In the genomic region with DNA sequence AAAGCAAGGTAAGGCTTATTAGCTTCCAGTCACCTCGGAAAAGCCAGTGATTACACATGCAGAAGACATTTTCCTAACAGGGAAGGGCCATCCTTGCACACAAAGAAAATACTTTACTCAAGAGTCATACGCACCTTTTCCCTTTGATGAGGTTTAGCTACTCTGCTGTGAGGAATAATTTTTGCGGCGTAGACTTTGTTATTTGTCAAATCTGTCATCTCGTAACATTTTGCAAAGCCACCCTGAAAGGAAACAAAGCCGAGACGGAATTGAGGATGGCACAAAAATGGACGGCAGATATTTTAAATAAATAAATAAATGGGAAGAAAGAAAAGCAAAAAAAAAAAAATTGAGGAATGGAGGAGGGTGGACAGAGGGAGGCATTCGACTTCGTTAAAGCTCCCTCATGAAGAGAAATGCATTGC, we compare ENCODE assay signal across 2 cellular contexts.
TF ChIP-seq lines count a peak whose summit lies in the region.

No MANE protein-coding gene starts in this region.

TF ChIP-seq in SK-N-SH, 30 proteins besides CTCF, POLR2A, EP300 and RAD21 (continued from another document):
- TF ChIP-seq, protein P1, sequence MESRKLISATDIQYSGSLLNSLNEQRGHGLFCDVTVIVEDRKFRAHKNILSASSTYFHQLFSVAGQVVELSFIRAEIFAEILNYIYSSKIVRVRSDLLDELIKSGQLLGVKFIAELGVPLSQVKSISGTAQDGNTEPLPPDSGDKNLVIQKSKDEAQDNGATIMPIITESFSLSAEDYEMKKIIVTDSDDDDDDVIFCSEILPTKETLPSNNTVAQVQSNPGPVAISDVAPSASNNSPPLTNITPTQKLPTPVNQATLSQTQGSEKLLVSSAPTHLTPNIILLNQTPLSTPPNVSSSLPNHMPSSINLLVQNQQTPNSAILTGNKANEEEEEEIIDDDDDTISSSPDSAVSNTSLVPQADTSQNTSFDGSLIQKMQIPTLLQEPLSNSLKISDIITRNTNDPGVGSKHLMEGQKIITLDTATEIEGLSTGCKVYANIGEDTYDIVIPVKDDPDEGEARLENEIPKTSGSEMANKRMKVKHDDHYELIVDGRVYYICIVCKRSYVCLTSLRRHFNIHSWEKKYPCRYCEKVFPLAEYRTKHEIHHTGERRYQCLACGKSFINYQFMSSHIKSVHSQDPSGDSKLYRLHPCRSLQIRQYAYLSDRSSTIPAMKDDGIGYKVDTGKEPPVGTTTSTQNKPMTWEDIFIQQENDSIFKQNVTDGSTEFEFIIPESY (IDR thresholded peaks at IDR 0.05; ENCODE audit: borderline replicate concordance, low read depth): no peak
- TF ChIP-seq FOXJ3 (CRISPR knock-in tag; IDR thresholded peaks at IDR 0.05) (no peak), FOXM1 (IDR thresholded peaks at IDR 0.05; ENCODE audit: low read depth) (no peak)
- TF ChIP-seq, protein P2, sequence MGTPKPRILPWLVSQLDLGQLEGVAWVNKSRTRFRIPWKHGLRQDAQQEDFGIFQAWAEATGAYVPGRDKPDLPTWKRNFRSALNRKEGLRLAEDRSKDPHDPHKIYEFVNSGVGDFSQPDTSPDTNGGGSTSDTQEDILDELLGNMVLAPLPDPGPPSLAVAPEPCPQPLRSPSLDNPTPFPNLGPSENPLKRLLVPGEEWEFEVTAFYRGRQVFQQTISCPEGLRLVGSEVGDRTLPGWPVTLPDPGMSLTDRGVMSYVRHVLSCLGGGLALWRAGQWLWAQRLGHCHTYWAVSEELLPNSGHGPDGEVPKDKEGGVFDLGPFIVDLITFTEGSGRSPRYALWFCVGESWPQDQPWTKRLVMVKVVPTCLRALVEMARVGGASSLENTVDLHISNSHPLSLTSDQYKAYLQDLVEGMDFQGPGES (IDR thresholded peaks at IDR 0.05; ENCODE audit: low read depth, low read length): no peak

TF ChIP-seq in SK-N-SH treated with all-trans-retinoic acid at 6 μM for 48 hours, 23 proteins besides CTCF, POLR2A, EP300 and RAD21 (continued from another document):
- TF ChIP-seq ZFP30 (CRISPR knock-in tag; IDR thresholded peaks at IDR 0.05) (no peak), RARB (CRISPR knock-in tag; IDR thresholded peaks at IDR 0.05) (no peak), ARNTL (CRISPR knock-in tag; IDR thresholded peaks at IDR 0.05; ENCODE audit: borderline replicate concordance, low read depth) (no peak), ZNF8 (CRISPR knock-in tag; IDR thresholded peaks at IDR 0.05) (no peak)
- TF ChIP-seq, protein P3, sequence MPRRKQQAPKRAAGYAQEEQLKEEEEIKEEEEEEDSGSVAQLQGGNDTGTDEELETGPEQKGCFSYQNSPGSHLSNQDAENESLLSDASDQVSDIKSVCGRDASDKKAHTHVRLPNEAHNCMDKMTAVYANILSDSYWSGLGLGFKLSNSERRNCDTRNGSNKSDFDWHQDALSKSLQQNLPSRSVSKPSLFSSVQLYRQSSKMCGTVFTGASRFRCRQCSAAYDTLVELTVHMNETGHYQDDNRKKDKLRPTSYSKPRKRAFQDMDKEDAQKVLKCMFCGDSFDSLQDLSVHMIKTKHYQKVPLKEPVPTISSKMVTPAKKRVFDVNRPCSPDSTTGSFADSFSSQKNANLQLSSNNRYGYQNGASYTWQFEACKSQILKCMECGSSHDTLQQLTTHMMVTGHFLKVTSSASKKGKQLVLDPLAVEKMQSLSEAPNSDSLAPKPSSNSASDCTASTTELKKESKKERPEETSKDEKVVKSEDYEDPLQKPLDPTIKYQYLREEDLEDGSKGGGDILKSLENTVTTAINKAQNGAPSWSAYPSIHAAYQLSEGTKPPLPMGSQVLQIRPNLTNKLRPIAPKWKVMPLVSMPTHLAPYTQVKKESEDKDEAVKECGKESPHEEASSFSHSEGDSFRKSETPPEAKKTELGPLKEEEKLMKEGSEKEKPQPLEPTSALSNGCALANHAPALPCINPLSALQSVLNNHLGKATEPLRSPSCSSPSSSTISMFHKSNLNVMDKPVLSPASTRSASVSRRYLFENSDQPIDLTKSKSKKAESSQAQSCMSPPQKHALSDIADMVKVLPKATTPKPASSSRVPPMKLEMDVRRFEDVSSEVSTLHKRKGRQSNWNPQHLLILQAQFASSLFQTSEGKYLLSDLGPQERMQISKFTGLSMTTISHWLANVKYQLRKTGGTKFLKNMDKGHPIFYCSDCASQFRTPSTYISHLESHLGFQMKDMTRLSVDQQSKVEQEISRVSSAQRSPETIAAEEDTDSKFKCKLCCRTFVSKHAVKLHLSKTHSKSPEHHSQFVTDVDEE (CRISPR knock-in tag; IDR thresholded peaks at IDR 0.05): no peak
